8 cellular contexts compared by ENCODE assay signal in genomic region chr15:42549052-42549491, GRCh38. TPM values are rescaled to one million over a fixed set of nuclear protein-coding genes. Genes with fewer than 3 reads are reported as not detected.
DNase-seq lines count a peak whose midpoint lies in the region; ATAC-seq, FAIRE-seq and TF ChIP-seq lines count a peak whose summit lies in the region.

No MANE protein-coding gene starts in this region.

- in situ Hi-C loops in transverse colon (cut with MboI; ENCODE audit: low pct_ligation_motif_present in 1 of 4, low pct_unique_long_range_greater_than_20kb in 1 of 4, low sequenced_read_pairs in 3 of 4) = loop anchor here in 1 of 4 donors (25.0 kb wide), 1 partner anchor 88 kb away; no protein-coding TSS in a partner anchor

- FAIRE-seq in GM18507 (lab: Jason Lieb, UNC) = peak; percentile 12

- DNase-seq in GM18507 (ENCODE audit: extremely low spot score, insufficient read length, low read depth) (no peak), Peyer's patch (no peak), dermis blood vessel endothelial cell (peak; percentile 54), lung (ENCODE audit: low spot score) (peak; percentile 32), transverse colon (peak; percentile 16), NCI-H2107 treated with DMSO at 0.1 percent for 48 hours (lab: John Stamatoyannopoulos, UW; ENCODE audit: unreplicated experiment) (no peak)

- H3K27me3 ChIP-seq in BLaER1 treated with 17β-estradiol and CSF1 and Interleukin-3, amounts not matched to agents 10 nM and 100 nM = no peaks in the 10 kb centered on the region
- H3K27me3 ChIP-seq in Peyer's patch = no peaks in the 10 kb centered on the region
- H3K27me3 ChIP-seq in lung (ENCODE audit: control insufficient read depth, insufficient read depth) = no peaks in the 10 kb centered on the region
- H3K27me3 ChIP-seq in transverse colon = no peaks in the 10 kb centered on the region

- peak overlapping the region; percentile 84 to 94 (median 91) for H3K9ac ChIP-seq in BLaER1 treated with 17β-estradiol and CSF1 and Interleukin-3, amounts not matched to agents 10 nM and 100 nM

- H3K36me3 ChIP-seq in BLaER1 treated with 17β-estradiol and CSF1 and Interleukin-3, amounts not matched to agents 10 nM and 100 nM = peaks cover 6 to 64% (median 35%) of the 10 kb centered on the region in 11 experiments; a peak in 21 of 22 replicates
- peaks cover 0 to 15% (median 0%) of the 10 kb centered on the region in 3 donors for H3K36me3 ChIP-seq in Peyer's patch
- peaks cover 5 to 6% of the 10 kb centered on the region in 2 donors for H3K36me3 ChIP-seq in lung (ENCODE audit: control insufficient read depth in 2 of 2, insufficient read depth in 2 of 2, low read length in 2 of 2)
- H3K36me3 ChIP-seq in transverse colon = peaks cover 0 to 5% (median 0%) of the 10 kb centered on the region in 4 donors

- peak overlapping the region; percentile 85 to 96 (median 90) for H3K4me3 ChIP-seq in BLaER1 treated with 17β-estradiol and CSF1 and Interleukin-3, amounts not matched to agents 10 nM and 100 nM
- peak overlapping the region; percentile 67 to 99 (median 94) for H3K4me3 ChIP-seq in Peyer's patch
- H3K4me3 ChIP-seq in lung = peak overlapping the region; percentile 63
- peak overlapping the region; percentile 65 to 94 (median 76) for H3K4me3 ChIP-seq in transverse colon

- H3K27ac ChIP-seq in BLaER1 treated with 17β-estradiol and CSF1 and Interleukin-3, amounts not matched to agents 10 nM and 100 nM = peak overlapping the region; percentile 62 to 93 (median 89)
- peak overlapping the region; percentile 79 to 93 (median 92) for H3K27ac ChIP-seq in Peyer's patch
- H3K27ac ChIP-seq in lung (ENCODE audit: low read depth in 1 of 2, low read length in 1 of 2) = peak overlapping the region; percentile 89 to 92
- H3K27ac ChIP-seq in transverse colon = peak overlapping the region; percentile 91 to 98 (median 93)

- no peaks in the 10 kb centered on the region for H3K9me3 ChIP-seq in BLaER1 treated with 17β-estradiol and CSF1 and Interleukin-3, amounts not matched to agents 10 nM and 100 nM (replicated peaks in 1 of 11)
- no peaks in the 10 kb centered on the region for H3K9me3 ChIP-seq in Peyer's patch
- H3K9me3 ChIP-seq in lung (ENCODE audit: control insufficient read depth in 2 of 2, insufficient read depth in 1 of 2, low read length in 1 of 2) = no peaks in the 10 kb centered on the region
- no peaks in the 10 kb centered on the region for H3K9me3 ChIP-seq in transverse colon

- peak overlapping the region; percentile 78 to 92 (median 86) for H3K4me2 ChIP-seq in BLaER1 treated with 17β-estradiol and CSF1 and Interleukin-3, amounts not matched to agents 10 nM and 100 nM

- WGBS in lung, 2 donors = 0 to 1% methylated on average over 15 of the region's 15 CpGs
- WGBS in transverse colon (ENCODE audit: low coverage in 1 of 2), 2 donors = 0% methylated on average over 10 to 15 of the region's 15 CpGs

- TF ChIP-seq POLR2A in Peyer's patch (IDR thresholded peaks at IDR 0.05) = no peak
- TF ChIP-seq POLR2A in transverse colon (IDR thresholded peaks at IDR 0.05) = no peak

- TF ChIP-seq CTCF in Peyer's patch (IDR thresholded peaks at IDR 0.05) = no peak
- no peak for TF ChIP-seq CTCF in lung (IDR thresholded peaks at IDR 0.05; ENCODE audit: control extremely low read depth, extremely low read depth)
- no peak for TF ChIP-seq CTCF in transverse colon (IDR thresholded peaks at IDR 0.05)

- no peak for TF ChIP-seq EP300 in transverse colon (IDR thresholded peaks at IDR 0.05; ENCODE audit: low read depth)

- intact Hi-C loops in transverse colon (cut with DNase I; ENCODE audit: low total_unique reads) = no loop called here

- ATAC-seq in HG03159 (IDR thresholded peaks at IDR 0.05; ENCODE audit: unreplicated experiment) = peak; percentile 19
- ATAC-seq in lung (ENCODE audit: insufficient read depth, low FRiP score) = peak; percentile 50

- H4K20me1 ChIP-seq in BLaER1 treated with 17β-estradiol and CSF1 and Interleukin-3, amounts not matched to agents 10 nM and 100 nM = peaks cover 0 to 42% (median 12%) of the 10 kb centered on the region in 11 experiments; a peak in 15 of 22 replicates

- peaks cover 32 to 66% (median 52%) of the 10 kb centered on the region in 10 experiments for H3K4me1 ChIP-seq in BLaER1 treated with 17β-estradiol and CSF1 and Interleukin-3, amounts not matched to agents 10 nM and 100 nM
- H3K4me1 ChIP-seq in Peyer's patch (peaks cover 0 to 28% (median 6%) of the 10 kb centered on the region in 4 donors), lung (ENCODE audit: control insufficient read depth in 2 of 2, insufficient read depth in 2 of 2, low read length in 2 of 2) (peaks cover 4 to 5% of the 10 kb centered on the region in 2 donors), transverse colon (peaks cover 4 to 42% (median 21%) of the 10 kb centered on the region in 4 donors)

RNA-seq across cellular contexts. Expression of gene HAUS2, which starts 0.4 kb away (rescaled TPM):
- total RNA-seq in Peyer's patch (10 to 100 TPM; 12.9 to 21.9 (median 15.1) TPM), dermis blood vessel endothelial cell (32.0 and 52.4 TPM in 2 replicates), lung (10 to 100 TPM; 19.4 to 32.3 TPM), transverse colon (10 to 100 TPM; 10.6 to 27.5 (median 13.6) TPM)
- polyA plus RNA-seq in lung = 10 to 100 TPM; 12.9 to 13.5 TPM

RNA-seq across cellular contexts. Expression of gene LRRC57, which starts 0.5 kb away (rescaled TPM):
- total RNA-seq in Peyer's patch (10 to 100 TPM; 22.4 to 38.1 (median 33.1) TPM), dermis blood vessel endothelial cell (32.8 and 36.3 TPM in 2 replicates), lung (10 to 100 TPM; 27.3 to 31.9 TPM), transverse colon (10 to 100 TPM; 12.3 to 42.4 (median 28.7) TPM)
- 10 to 100 TPM in 1 of 2 donors, 1 to 10 TPM in 1; 6.9 to 10.9 TPM for polyA plus RNA-seq in lung

RNA-seq across cellular contexts. Expression of gene STARD9, which starts 26.3 kb away (rescaled TPM):
- 100 to 1,000 TPM in 1 of 4 donors, 10 to 100 TPM in 2, 1 to 10 TPM in 1; 4.2 to 153 (median 20.4) TPM for total RNA-seq in Peyer's patch
- total RNA-seq in dermis blood vessel endothelial cell = 23.0 and 35.4 TPM in 2 replicates
- 10 to 100 TPM; 12.3 to 27.6 TPM for total RNA-seq in lung
- polyA plus RNA-seq in lung = 1 to 10 TPM; 2.4 to 9.3 TPM
- total RNA-seq in transverse colon = 10 to 100 TPM; 11.1 to 52.5 (median 22.4) TPM

RNA-seq across cellular contexts. Expression of gene SNAP23, which starts 53.6 kb away (rescaled TPM):
- total RNA-seq in Peyer's patch (10 to 100 TPM; 64.4 to 80.9 (median 66.8) TPM), dermis blood vessel endothelial cell (181 and 203 TPM in 2 replicates), lung (10 to 100 TPM; 59.3 to 96.0 TPM), transverse colon (100 to 1,000 TPM in 1 of 4 donors, 10 to 100 TPM in 3; 19.9 to 102 (median 70.7) TPM)
- 10 to 100 TPM; 58.2 to 66.5 TPM for polyA plus RNA-seq in lung

RNA-seq across cellular contexts. Expression of gene ZNF106, which starts 58.1 kb away (rescaled TPM):
- total RNA-seq in Peyer's patch (10 to 100 TPM; 31.7 to 74.3 (median 42.1) TPM), dermis blood vessel endothelial cell (46.3 and 58.3 TPM in 2 replicates), lung (10 to 100 TPM; 63.6 to 67.5 TPM), transverse colon (10 to 100 TPM; 44.2 to 60.6 (median 50.0) TPM)
- polyA plus RNA-seq in lung = 10 to 100 TPM; 10.9 to 18.8 TPM

Comparison
In these comparisons a context has a peak if more than half of its experiments do, and no peak if none do; other contexts are left out.
1. DNase-seq: peak in dermis blood vessel endothelial cell (single experiment), lung (single experiment) and transverse colon (single experiment); none in GM18507 (single experiment), Peyer's patch (0 of 3) and NCI-H2107 treated with DMSO at 0.1 percent for 48 hours (single experiment).
2. Peak in every context shown above with its lines, with median percentiles within 50 percentile points of each other: H3K27ac ChIP-seq and H3K4me3 ChIP-seq.